Comparison of ENCODE assay signal across 8 cellular contexts in genomic region chr12:69470189-69471094, GRCh38. TPM values are rescaled to one million over a fixed set of nuclear protein-coding genes. Genes with fewer than 3 reads are reported as not detected.
DNase-seq lines count a peak whose midpoint lies in the region; ATAC-seq and TF ChIP-seq lines count a peak whose summit lies in the region.

TSS of gene FRS2 (plus strand) at chr12:69470388. CDS start at chr12:69569031, 98,643 bp downstream.

- H3K27ac Mint-ChIP-seq in activated CD4-positive, alpha-beta T cell treated with anti-CD3 and anti-CD28 coated beads, Interleukin-2, amount 10 ng/mL, durations not matched to agents 24 days and 14 days, result peak within 1 kb of the TSS; percentile 98

- no peaks in the 10 kb centered on the region for H3K27me3 ChIP-seq in BLaER1 treated with 17β-estradiol and CSF1 and Interleukin-3, amounts not matched to agents 10 nM and 100 nM
- no peaks in the 10 kb centered on the region for H3K27me3 ChIP-seq in left lung

- intact Hi-C loops in activated CD4-positive, alpha-beta T cell treated with anti-CD3 and anti-CD28 coated beads, Interleukin-2, amount 10 ng/mL, durations not matched to agents 24 days and 14 days (cut with micrococcal nuclease), result loop anchor here (1.0 to 5.0 kb wide), 6 partner anchors 102 to 268 kb away; partner anchors contain the start of genes CCT2, CPSF6 and RAB3IP
- intact Hi-C loops in left lung (cut with DNase I), result no loop called here

- peak within 1 kb of the TSS; percentile 71 to 98 (median 92) for H3K4me2 ChIP-seq in BLaER1 treated with 17β-estradiol and CSF1 and Interleukin-3, amounts not matched to agents 10 nM and 100 nM

- DNase-seq in GM19240 (ENCODE audit: insufficient read length, low spot score) (peak; percentile 77), NCI-H524 treated with DMSO at 0.1 percent for 48 hours (lab: John Stamatoyannopoulos, UW) (peak; percentile 37), dedifferentiated amniotic fluid mesenchymal stem cell (ENCODE audit: extremely low spot score) (peak; percentile 88), left lung (peak; percentile 93 to 96)
- peak; percentile 95 for DNase-seq in activated CD4-positive, alpha-beta T cell treated with anti-CD3 and anti-CD28 coated beads, Interleukin-2, amount 10 ng/mL, durations not matched to agents 24 days and 14 days
- DNase-seq in stimulated activated CD4-positive, alpha-beta T cell treated with anti-CD3 and anti-CD28 coated beads, Interleukin-2, amount 100 ng/mL, for 48 hours, result peak; percentile 75 to 77

- H3K9me3 ChIP-seq in BLaER1 treated with 17β-estradiol and CSF1 and Interleukin-3, amounts not matched to agents 10 nM and 100 nM (replicated peaks in 1 of 11), result no peaks in the 10 kb centered on the region
- no peaks in the 10 kb centered on the region for H3K9me3 ChIP-seq in left lung

- H3K4me3 Mint-ChIP-seq in activated CD4-positive, alpha-beta T cell treated with anti-CD3 and anti-CD28 coated beads, Interleukin-2, amount 10 ng/mL, durations not matched to agents 24 days and 14 days, result peak within 1 kb of the TSS; percentile 98

- peak within 1 kb of the TSS; percentile 92 to 100 (median 98) for H3K9ac ChIP-seq in BLaER1 treated with 17β-estradiol and CSF1 and Interleukin-3, amounts not matched to agents 10 nM and 100 nM

- peaks cover 24 to 48% (median 45%) of the 10 kb centered on the region in 11 experiments; a peak in 21 of 22 replicates for H4K20me1 ChIP-seq in BLaER1 treated with 17β-estradiol and CSF1 and Interleukin-3, amounts not matched to agents 10 nM and 100 nM

- peaks cover 39% of the 10 kb centered on the region for H3K4me1 Mint-ChIP-seq in activated CD4-positive, alpha-beta T cell treated with anti-CD3 and anti-CD28 coated beads, Interleukin-2, amount 10 ng/mL, durations not matched to agents 24 days and 14 days

- peaks cover 0 to 24% (median 8%) of the 10 kb centered on the region in 11 experiments; a peak in 8 of 22 replicates for H3K36me3 ChIP-seq in BLaER1 treated with 17β-estradiol and CSF1 and Interleukin-3, amounts not matched to agents 10 nM and 100 nM
- H3K36me3 ChIP-seq in left lung, result no peaks in the 10 kb centered on the region

- H3K9me3 Mint-ChIP-seq in activated CD4-positive, alpha-beta T cell treated with anti-CD3 and anti-CD28 coated beads, Interleukin-2, amount 10 ng/mL, durations not matched to agents 24 days and 14 days, result no peaks in the 10 kb centered on the region

- H3K4me1 ChIP-seq in BLaER1 treated with 17β-estradiol and CSF1 and Interleukin-3, amounts not matched to agents 10 nM and 100 nM, result peaks cover 16 to 65% (median 24%) of the 10 kb centered on the region in 10 experiments
- H3K4me1 ChIP-seq in left lung, result peaks cover 13 to 51% of the 10 kb centered on the region in 2 donors

- no peak for TF ChIP-seq CTCF in left lung (IDR thresholded peaks at IDR 0.05)

- peaks cover 11% of the 10 kb centered on the region for H3K36me3 Mint-ChIP-seq in activated CD4-positive, alpha-beta T cell treated with anti-CD3 and anti-CD28 coated beads, Interleukin-2, amount 10 ng/mL, durations not matched to agents 24 days and 14 days (ENCODE audit: low read depth)

- H3K27ac ChIP-seq in BLaER1 treated with 17β-estradiol and CSF1 and Interleukin-3, amounts not matched to agents 10 nM and 100 nM, result peak within 1 kb of the TSS; percentile 88 to 99 (median 95)
- peak within 1 kb of the TSS; percentile 88 to 90 for H3K27ac ChIP-seq in left lung

- H3K27me3 Mint-ChIP-seq in activated CD4-positive, alpha-beta T cell treated with anti-CD3 and anti-CD28 coated beads, Interleukin-2, amount 10 ng/mL, durations not matched to agents 24 days and 14 days, result no peaks in the 10 kb centered on the region

- peak within 1 kb of the TSS; percentile 76 to 98 (median 92) for H3K4me3 ChIP-seq in BLaER1 treated with 17β-estradiol and CSF1 and Interleukin-3, amounts not matched to agents 10 nM and 100 nM
- H3K4me3 ChIP-seq in left lung, result peak within 1 kb of the TSS; percentile 80

- peak; percentile 98 for ATAC-seq in HG03460 (IDR thresholded peaks at IDR 0.05; ENCODE audit: unreplicated experiment)
- peak; percentile 98 for ATAC-seq in left lung

RNA-seq across cellular contexts. Expression of gene FRS2, which starts in this region (rescaled TPM):
- 12.1 and 13.6 TPM in 2 replicates for total RNA-seq in activated CD4-positive, alpha-beta T cell treated with anti-CD3 and anti-CD28 coated beads, Interleukin-2, amount 10 ng/mL, durations not matched to agents 24 days and 14 days
- 10 to 100 TPM; 28.9 to 40.8 TPM for total RNA-seq in left lung

Comparison
In these comparisons a context has a peak if more than half of its experiments do, and no peak if none do; other contexts are left out.
1. Peak in every context shown above with its lines: DNase-seq, ATAC-seq, H3K4me3 ChIP-seq and H3K27ac ChIP-seq.
2. DNase-seq: peak in every context shown above with its lines; median percentile 95 in activated CD4-positive, alpha-beta T cell treated with anti-CD3 and anti-CD28 coated beads, Interleukin-2, amount 10 ng/mL, durations not matched to agents 24 days and 14 days; 94 in left lung; 88 in dedifferentiated amniotic fluid mesenchymal stem cell; 77 in GM19240; 76 in stimulated activated CD4-positive, alpha-beta T cell treated with anti-CD3 and anti-CD28 coated beads, Interleukin-2, amount 100 ng/mL, for 48 hours; 37 in NCI-H524 treated with DMSO at 0.1 percent for 48 hours.